In genomic region chr1:225631041-225631663, GRCh38 we compare ENCODE assay signal across 24 cellular contexts. TPM values are rescaled to one million over a fixed set of nuclear protein-coding genes. Genes with fewer than 3 reads are reported as not detected.
A peak's percentile ranks its signal among the peaks of the same experiment; 100 is the strongest.
DNase-seq lines count a peak whose midpoint lies in the region; ATAC-seq and TF ChIP-seq lines count a peak whose summit lies in the region.
"Had no signal": no experiment of that assay in that cellular context is flagged by ENCODE, and none has a peak within 500 bp of the region (broad histone marks: within the 10 kb centered on the region; RNA-seq: fewer than 3 reads in every experiment).

No MANE protein-coding gene starts in this region.

- H3K9me3 Mint-ChIP-seq in type B pancreatic cell, result no peaks in the 10 kb centered on the region
- H3K9me3 Mint-ChIP-seq: CD8-positive, alpha-beta memory T cell; immature natural killer cell; stimulated activated naive CD8-positive, alpha-beta T cell treated with anti-CD3 and anti-CD28 coated beads, Interleukin-15, amount 100 ng/mL, for 72 hours had no signal

- DNase-seq in DMS 273 (lab: John Stamatoyannopoulos, UW; ENCODE audit: unreplicated experiment) (peak; percentile 56), DMS 273 treated with DMSO at 0.1 percent for 48 hours (lab: John Stamatoyannopoulos, UW) (no peak), NCI-H446 treated with DMSO at 0.1 percent for 48 hours (lab: John Stamatoyannopoulos, UW) (peak; percentile 20), fibroblast of gingiva (ENCODE audit: low read depth) (peak; percentile 39), trophoblast cell (no peak), NCI-H128 (lab: John Stamatoyannopoulos, UW; ENCODE audit: unreplicated experiment) (no peak), type B pancreatic cell (ENCODE audit: extremely low spot score, unreplicated experiment) (no peak)
- DNase-seq: activated CD4-positive, alpha-beta T cell treated with anti-CD3 and anti-CD28 coated beads, Interleukin-2, amount 50 U/mL, for 48 hours; activated CD4-positive, CD25-positive, alpha-beta regulatory T cell; activated gamma-delta T cell; CD8-positive, alpha-beta memory T cell; DND-41; immature natural killer cell; NCI-H1048; NCI-H2081; nucleus accumbens; stimulated activated CD4-positive, alpha-beta T cell treated with anti-CD3 and anti-CD28 coated beads, Interleukin-12 subunit alpha, Interleukin-12 subunit beta, amount 100 ng/mL, for 4 hours; stimulated activated naive CD8-positive, alpha-beta T cell treated with anti-CD3 and anti-CD28 coated beads, Interleukin-15, amount 100 ng/mL, for 72 hours had no signal

- peaks cover 6% of the 10 kb centered on the region for H3K36me3 Mint-ChIP-seq in type B pancreatic cell
- H3K36me3 Mint-ChIP-seq: CD8-positive, alpha-beta memory T cell; immature natural killer cell had no signal

- H3K4me2 ChIP-seq in trophoblast cell (ENCODE audit: low read length), result no peak overlapping the region
- H3K4me2 ChIP-seq: KMS-11 had no signal

- H3K27me3 ChIP-seq in trophoblast cell (ENCODE audit: insufficient read depth, low read length), result no peaks in the 10 kb centered on the region
- H3K27me3 ChIP-seq: hepatocyte, right atrium auricular region, tibial nerve had no signal

- H2AFZ ChIP-seq in trophoblast cell (ENCODE audit: insufficient read depth, low read length, poor library complexity), result no peak overlapping the region
- H2AFZ ChIP-seq: hepatocyte had no signal

- H3K4me1 ChIP-seq in trophoblast cell (ENCODE audit: control insufficient read depth in 1 of 2, insufficient read depth in 2 of 2, low read length in 2 of 2), result peaks cover 0 to 6% of the 10 kb centered on the region in 2 experiments

- H3K4me1 Mint-ChIP-seq in type B pancreatic cell (ENCODE audit: unreplicated experiment), result peaks cover 32% of the 10 kb centered on the region
- H3K4me1 Mint-ChIP-seq: CD8-positive, alpha-beta memory T cell; immature natural killer cell; stimulated activated naive CD8-positive, alpha-beta T cell treated with anti-CD3 and anti-CD28 coated beads, Interleukin-15, amount 100 ng/mL, for 72 hours had no signal

- no peak overlapping the region for H3K18ac ChIP-seq in trophoblast cell (ENCODE audit: low read length)

- H3K27ac ChIP-seq in trophoblast cell (ENCODE audit: low read depth, low read length), result no peak overlapping the region
- H3K27ac ChIP-seq: 22Rv1, hepatocyte, KMS-11, right atrium auricular region, tibial nerve had no signal

- no peaks in the 10 kb centered on the region for H3K79me1 ChIP-seq in trophoblast cell (ENCODE audit: low read length)

- no peak overlapping the region for H3K9ac ChIP-seq in trophoblast cell (ENCODE audit: low read length)
- H3K9ac ChIP-seq: KMS-11 had no signal

- peak overlapping the region; percentile 79 for H3K4ac ChIP-seq in trophoblast cell (ENCODE audit: low read depth, low read length)

- no peaks in the 10 kb centered on the region for H3K9me3 ChIP-seq in trophoblast cell (ENCODE audit: insufficient read depth, low read depth, low read length)
- H3K9me3 ChIP-seq: right atrium auricular region, tibial nerve had no signal

- H4K91ac ChIP-seq in trophoblast cell (ENCODE audit: low read depth, low read length), result no peak overlapping the region

- H3K79me2 ChIP-seq in trophoblast cell (ENCODE audit: control insufficient read depth, insufficient read depth, low read length, poor library complexity), result peaks cover 6% of the 10 kb centered on the region

- no peak overlapping the region for H3K4me3 Mint-ChIP-seq in type B pancreatic cell
- H3K4me3 Mint-ChIP-seq: CD8-positive, alpha-beta memory T cell; immature natural killer cell; stimulated activated naive CD8-positive, alpha-beta T cell treated with anti-CD3 and anti-CD28 coated beads, Interleukin-15, amount 100 ng/mL, for 72 hours had no signal

- TF ChIP-seq CTCF in type B pancreatic cell (conservative IDR thresholded peaks at IDR 0.05), result no peak

- H3K36me3 ChIP-seq in trophoblast cell (ENCODE audit: control insufficient read depth in 1 of 2, insufficient read depth in 2 of 2, low read length in 2 of 2), result no peaks in the 10 kb centered on the region
- H3K36me3 ChIP-seq: right atrium auricular region, tibial nerve had no signal

- no peak overlapping the region for H3K14ac ChIP-seq in trophoblast cell (ENCODE audit: low read length)

- no peak overlapping the region for H2BK12ac ChIP-seq in trophoblast cell (ENCODE audit: low read length)

- ATAC-seq in HG03565 (IDR thresholded peaks at IDR 0.05; ENCODE audit: unreplicated experiment), result no peak
- ATAC-seq: stimulated activated naive CD8-positive, alpha-beta T cell treated with anti-CD3 and anti-CD28 coated beads, Interleukin-15, amount 100 ng/mL, for 72 hours had no signal

- H2BK120ac ChIP-seq in trophoblast cell (ENCODE audit: insufficient read depth, low read length, poor library complexity), result no peak overlapping the region

- H2BK5ac ChIP-seq in trophoblast cell (ENCODE audit: low read depth, low read length, poor library complexity), result no peak overlapping the region

- no CpG with 5 or more reads among the region's 6 CpGs for WGBS in trophoblast cell (ENCODE audit: extremely low coverage, insufficient coverage, insufficient read length)

- H4K8ac ChIP-seq in trophoblast cell (ENCODE audit: low read depth, low read length), result no peak overlapping the region

- no peak overlapping the region for H3K27ac Mint-ChIP-seq in type B pancreatic cell
- H3K27ac Mint-ChIP-seq: CD8-positive, alpha-beta memory T cell; immature natural killer cell; stimulated activated naive CD8-positive, alpha-beta T cell treated with anti-CD3 and anti-CD28 coated beads, Interleukin-15, amount 100 ng/mL, for 72 hours had no signal

- no peak overlapping the region for H3K4me3 ChIP-seq in trophoblast cell (ENCODE audit: low read depth, low read length)
- H3K4me3 ChIP-seq: hepatocyte, right atrium auricular region, tibial nerve had no signal

- no peak overlapping the region for H2AK5ac ChIP-seq in trophoblast cell (ENCODE audit: low read length)

- no peaks in the 10 kb centered on the region for H3K27me3 Mint-ChIP-seq in type B pancreatic cell

- H4K12ac ChIP-seq in trophoblast cell (ENCODE audit: low read depth, low read length), result no peak overlapping the region

- H3K23ac ChIP-seq in trophoblast cell (ENCODE audit: low read length), result no peak overlapping the region

RNA-seq across cellular contexts. Expression of gene ENAH, which starts 21.8 kb away (rescaled TPM):
- polyA plus RNA-seq in trophoblast cell (2013), result 106 and 111 TPM in 2 replicates
- 69.2 and 133 TPM in 2 replicates for total RNA-seq in type B pancreatic cell (ENCODE audit: low replicate concordance)
- polyA plus RNA-seq: CD8-positive, alpha-beta memory T cell had no signal

Comparison
In these comparisons a context has a peak if more than half of its experiments do, and no peak if none do; other contexts are left out.
1. DNase-seq: peak in DMS 273 (single experiment), NCI-H446 treated with DMSO at 0.1 percent for 48 hours (single experiment) and fibroblast of gingiva (single experiment); none in DMS 273 treated with DMSO at 0.1 percent for 48 hours (single experiment), trophoblast cell (0 of 2), NCI-H128 (single experiment) and type B pancreatic cell (single experiment).